In the genomic region with DNA sequence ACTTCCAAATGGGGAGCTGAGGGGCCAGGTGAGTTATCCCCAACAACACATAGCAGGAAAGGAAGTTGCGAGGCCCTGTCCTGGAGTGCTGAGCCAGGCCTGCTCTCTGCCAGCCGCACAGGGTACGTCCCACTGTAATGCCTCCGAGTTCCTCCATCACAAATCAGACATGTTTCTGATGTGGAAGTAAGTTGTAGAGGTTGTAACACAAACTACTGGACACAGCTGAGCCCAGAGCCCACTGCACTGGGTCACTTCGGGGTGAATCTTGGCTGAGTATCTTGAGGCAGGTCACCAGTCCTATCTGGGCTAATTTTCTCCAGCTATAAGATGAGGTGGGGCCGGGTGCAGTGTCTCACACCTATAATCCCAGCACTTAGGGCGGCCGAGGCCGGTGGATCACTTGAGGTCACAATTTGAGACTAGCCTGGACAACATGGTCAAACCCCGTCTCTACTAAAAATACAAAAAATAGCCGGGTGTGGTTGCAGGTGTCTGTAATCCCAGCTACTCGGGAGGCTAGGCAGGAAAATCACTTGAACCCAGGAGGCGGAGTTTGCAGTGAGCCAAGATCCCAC, we compare ENCODE assay signal across 1 cellular context.
TF ChIP-seq lines count a peak whose summit lies in the region.

No MANE protein-coding gene starts in this region.

TF ChIP-seq in H1, 55 proteins besides CTCF, POLR2A, EP300 and RAD21:
- no peak for TF ChIP-seq TAF1 (IDR thresholded peaks at IDR 0.05; ENCODE audit: low read depth, low read length)
- no peak for TF ChIP-seq CTBP2 (IDR thresholded peaks at IDR 0.05; ENCODE audit: borderline replicate concordance, insufficient read depth, insufficient read length, low read length)
- no peak for TF ChIP-seq KDM1A (IDR thresholded peaks at IDR 0.05; ENCODE audit: borderline replicate concordance, low read length)
- TF ChIP-seq CEBPB (IDR thresholded peaks at IDR 0.05; ENCODE audit: low read depth, low read length), result no peak
- no peak for TF ChIP-seq TAF7 (optimal IDR thresholded peaks at IDR 0.05; ENCODE audit: borderline replicate concordance, low read depth, low read length)
- no peak for TF ChIP-seq PHF8 (conservative IDR thresholded peaks at IDR 0.05; ENCODE audit: low read depth, low read length)
- no peak for TF ChIP-seq TEAD4 (IDR thresholded peaks at IDR 0.05; ENCODE audit: low read depth, low read length)
- TF ChIP-seq JUN (IDR thresholded peaks at IDR 0.05; ENCODE audit: low read depth, low read length), result no peak
- no peak for TF ChIP-seq SP2 (IDR thresholded peaks at IDR 0.05; ENCODE audit: low read length)
- no peak for TF ChIP-seq FOSL1 (IDR thresholded peaks at IDR 0.05; ENCODE audit: insufficient read depth, low read depth, low read length)
- no peak for TF ChIP-seq GTF2F1 (IDR thresholded peaks at IDR 0.05; ENCODE audit: borderline replicate concordance, low read depth, low read length)
